13 cellular contexts compared by ENCODE assay signal in the genomic region with DNA sequence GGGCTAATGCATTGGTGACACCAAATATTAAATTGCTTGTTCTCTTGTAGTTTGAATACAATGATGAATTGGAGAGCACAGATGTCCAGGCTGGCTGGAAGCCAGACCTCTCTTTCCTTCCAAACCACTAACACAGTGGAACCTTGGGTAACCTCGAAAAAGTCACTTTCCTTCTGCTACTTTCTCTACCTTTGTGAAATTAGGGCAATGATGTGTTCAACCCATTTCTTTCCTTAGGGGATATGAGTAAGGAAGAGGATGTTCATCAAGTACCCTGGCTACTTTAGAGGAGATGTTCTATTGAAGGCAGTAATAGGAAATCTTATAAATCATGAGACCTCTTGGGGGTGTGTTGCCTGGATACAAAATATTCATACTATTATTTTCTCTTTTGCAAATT. TPM values are rescaled to one million over a fixed set of nuclear protein-coding genes. Genes with fewer than 3 reads are reported as not detected.
DNase-seq lines count a peak whose midpoint lies in the region; ATAC-seq, FAIRE-seq and TF ChIP-seq lines count a peak whose summit lies in the region.
"Had no signal": no experiment of that assay in that cellular context is flagged by ENCODE, and none has a peak within 500 bp of the region (broad histone marks: within the 10 kb centered on the region; RNA-seq: fewer than 3 reads in every experiment).

No MANE protein-coding gene starts in this region.

- no CpG with 5 or more reads among the region's 1 CpG for WGBS in trophoblast cell (ENCODE audit: extremely low coverage, insufficient coverage, insufficient read length)

- no peaks in the 10 kb centered on the region for H3K36me3 ChIP-seq in MG63
- no peaks in the 10 kb centered on the region for H3K36me3 ChIP-seq in bronchial epithelial cell (ENCODE audit: control insufficient read depth, insufficient read depth, low read length)
- no peaks in the 10 kb centered on the region for H3K36me3 ChIP-seq in trophoblast cell (ENCODE audit: control insufficient read depth in 1 of 2, insufficient read depth in 2 of 2, low read length in 2 of 2)

- H3K4me1 ChIP-seq in trophoblast cell (ENCODE audit: control insufficient read depth in 1 of 2, insufficient read depth in 2 of 2, low read length in 2 of 2), result peaks cover 2 to 3% of the 10 kb centered on the region in 2 experiments

- H3K27ac ChIP-seq in trophoblast cell (ENCODE audit: low read depth, low read length), result no peak overlapping the region

- no peak for FAIRE-seq in bronchial epithelial cell (lab: Jason Lieb, UNC)

- no peak overlapping the region for H2BK12ac ChIP-seq in trophoblast cell (ENCODE audit: low read length)

- no TSS peak for BruUV-seq in Calu3 (replicated peaks; lab: Mats Ljungman, UMichigan)

- no peak overlapping the region for H3K4me3 ChIP-seq in MG63
- H3K4me3 ChIP-seq in bronchial epithelial cell (ENCODE audit: low read depth, low read length), result no peak overlapping the region
- no peak overlapping the region for H3K4me3 ChIP-seq in trophoblast cell (ENCODE audit: low read depth, low read length)

- no peak overlapping the region for H3K23ac ChIP-seq in trophoblast cell (ENCODE audit: low read length)

- H3K4me1 Mint-ChIP-seq in Calu3 (ENCODE audit: low read depth, unreplicated experiment), result peaks cover 15% of the 10 kb centered on the region

- CTCF ChIA-PET in Calu3 (lab: Charles Lee), result interaction anchor here (0.6 kb wide), 1 partner anchor 18 kb away, joined by 3 read pairs; no protein-coding TSS in a partner anchor

- no peak overlapping the region for H2BK120ac ChIP-seq in trophoblast cell (ENCODE audit: insufficient read depth, low read length, poor library complexity)

- no peak overlapping the region for H2BK5ac ChIP-seq in trophoblast cell (ENCODE audit: low read depth, low read length, poor library complexity)

- no peak overlapping the region for H2AFZ ChIP-seq in trophoblast cell (ENCODE audit: insufficient read depth, low read length, poor library complexity)

- peaks cover 4% of the 10 kb centered on the region for H3K79me1 ChIP-seq in trophoblast cell (ENCODE audit: low read length)

- H3K27me3 ChIP-seq in MG63 (no peaks in the 10 kb centered on the region; the same call in 1 of the 2 replicates), bronchial epithelial cell (ENCODE audit: control insufficient read depth, insufficient read depth, low read length) (no peaks in the 10 kb centered on the region), trophoblast cell (ENCODE audit: insufficient read depth, low read length) (no peaks in the 10 kb centered on the region)

- no peak overlapping the region for H3K18ac ChIP-seq in trophoblast cell (ENCODE audit: low read length)

- no peak overlapping the region for H3K9ac ChIP-seq in trophoblast cell (ENCODE audit: low read length)

- H3K4ac ChIP-seq in trophoblast cell (ENCODE audit: low read depth, low read length), result no peak overlapping the region

- H4K8ac ChIP-seq in trophoblast cell (ENCODE audit: low read depth, low read length), result no peak overlapping the region

- no peak overlapping the region for H2AK5ac ChIP-seq in trophoblast cell (ENCODE audit: low read length)

- no peak overlapping the region for H3K27ac Mint-ChIP-seq in Calu3 (ENCODE audit: unreplicated experiment)
- H3K27ac Mint-ChIP-seq: activated CD4-positive, alpha-beta memory T cell treated with anti-CD3 and anti-CD28 coated beads for 36 hours; activated naive CD8-positive, alpha-beta T cell treated with anti-CD3 and anti-CD28 coated beads, Interleukin-2, amount 50 U/mL, for 24 hours had no signal

- TF ChIP-seq CTCF in Calu3 (IDR thresholded peaks at IDR 0.05; ENCODE audit: unreplicated experiment) (no peak), bronchial epithelial cell (IDR thresholded peaks at IDR 0.05; ENCODE audit: insufficient read depth, low read length, severe bottlenecking) (no peak)

- no peak overlapping the region for H4K91ac ChIP-seq in trophoblast cell (ENCODE audit: low read depth, low read length)

- ATAC-seq in HG02642 (IDR thresholded peaks at IDR 0.05; ENCODE audit: poor library complexity, unreplicated experiment), result no peak
- ATAC-seq: activated naive CD8-positive, alpha-beta T cell treated with anti-CD3 and anti-CD28 coated beads, Interleukin-2, amount 50 U/mL, for 24 hours had no signal

- DNase-seq in Calu3 (peak; percentile 22), MG63 (peak; percentile 31), bronchial epithelial cell (ENCODE audit: low read depth) (peak; percentile 55), myocyte (ENCODE audit: low read depth) (peak; percentile 91), trophoblast cell (no peak)
- DNase-seq in activated CD4-positive, CD25-positive, alpha-beta regulatory T cell (lab: John Stamatoyannopoulos, UW), result no peak
- DNase-seq in stimulated activated CD4-positive, alpha-beta T cell treated with anti-CD3 and anti-CD28 coated beads, Interleukin-1b, Interleukin-23, amount 100 ng/mL, for 48 hours, result no peak
- DNase-seq: activated CD4-positive, alpha-beta memory T cell treated with anti-CD3 and anti-CD28 coated beads for 36 hours; activated naive CD8-positive, alpha-beta T cell treated with anti-CD3 and anti-CD28 coated beads, Interleukin-2, amount 50 U/mL, for 24 hours; stimulated activated CD4-positive, alpha-beta T cell treated with anti-CD3 and anti-CD28 coated beads, Interleukin-15, amount 100 ng/mL, for 24 hours had no signal

- intact Hi-C loops in Calu3 (cut with micrococcal nuclease; ENCODE audit: unreplicated experiment), result no loop called here

- no peak overlapping the region for H3K14ac ChIP-seq in trophoblast cell (ENCODE audit: low read length)

- no peaks in the 10 kb centered on the region for H3K27me3 Mint-ChIP-seq in Calu3 (ENCODE audit: unreplicated experiment)
- H3K27me3 Mint-ChIP-seq: activated CD4-positive, alpha-beta memory T cell treated with anti-CD3 and anti-CD28 coated beads for 36 hours; activated naive CD8-positive, alpha-beta T cell treated with anti-CD3 and anti-CD28 coated beads, Interleukin-2, amount 50 U/mL, for 24 hours had no signal

- no peak overlapping the region for H3K4me3 Mint-ChIP-seq in Calu3 (ENCODE audit: low read depth, unreplicated experiment)
- H3K4me3 Mint-ChIP-seq: activated CD4-positive, alpha-beta memory T cell treated with anti-CD3 and anti-CD28 coated beads for 36 hours; activated naive CD8-positive, alpha-beta T cell treated with anti-CD3 and anti-CD28 coated beads, Interleukin-2, amount 50 U/mL, for 24 hours had no signal

- no peaks in the 10 kb centered on the region for H3K36me3 Mint-ChIP-seq in Calu3 (ENCODE audit: insufficient read depth, unreplicated experiment)

- H3K9me3 ChIP-seq in MG63 (no peaks in the 10 kb centered on the region), trophoblast cell (ENCODE audit: insufficient read depth, low read depth, low read length) (no peaks in the 10 kb centered on the region)

- H3K79me2 ChIP-seq in trophoblast cell (ENCODE audit: control insufficient read depth, insufficient read depth, low read length, poor library complexity), result no peaks in the 10 kb centered on the region

- no peak overlapping the region for H4K12ac ChIP-seq in trophoblast cell (ENCODE audit: low read depth, low read length)

- H3K9me3 Mint-ChIP-seq in Calu3 (ENCODE audit: low read depth, unreplicated experiment), result peaks cover 6% of the 10 kb centered on the region

- H3K4me2 ChIP-seq in trophoblast cell (ENCODE audit: low read length), result no peak overlapping the region

RNA-seq across cellular contexts. Expression of gene XCL2, which starts 55.6 kb away (rescaled TPM):
- total RNA-seq in Calu3 (2022) (not detected in 2 replicates), bronchial epithelial cell (not detected in 2 replicates), myocyte (not detected in 2 replicates)
- not detected in 2 replicates for total RNA-seq in MG63 (2014; rRNA removed; shearing (Covaris generic); ENCODE audit: low replicate concordance)
- not detected for polyA plus RNA-seq in myocyte (2012)
- polyA plus RNA-seq in trophoblast cell (2013), result not detected in 2 replicates
- total RNA-seq: temporal lobe had no signal
- polyA plus RNA-seq: esophagus had no signal

Comparison
In these comparisons a context has a peak if more than half of its experiments do, and no peak if none do; other contexts are left out.
1. DNase-seq: peak in Calu3 (single experiment), MG63 (single experiment), bronchial epithelial cell (single experiment) and myocyte (single experiment); none in trophoblast cell (0 of 2), activated CD4-positive, CD25-positive, alpha-beta regulatory T cell (0 of 4) and stimulated activated CD4-positive, alpha-beta T cell treated with anti-CD3 and anti-CD28 coated beads, Interleukin-1b, Interleukin-23, amount 100 ng/mL, for 48 hours (single experiment).